In genomic region chr6:129621252-129621651, GRCh38 we compare ENCODE assay signal across 8 cellular contexts.
A peak's percentile ranks its signal among the peaks of the same experiment; 100 is the strongest.
DNase-seq lines count a peak whose midpoint lies in the region; ATAC-seq and TF ChIP-seq lines count a peak whose summit lies in the region.

No MANE protein-coding gene starts in this region.

- H3K4me3 ChIP-seq in GM12865 (ENCODE audit: low read depth, low read length) (no peak overlapping the region), astrocyte of the cerebellum (ENCODE audit: low read depth, low read length) (no peak overlapping the region), psoas muscle (no peak overlapping the region)

- H3K9me3 ChIP-seq in psoas muscle: no peaks in the 10 kb centered on the region

- H3K27me3 ChIP-seq in psoas muscle (ENCODE audit: insufficient read depth in 3 of 3, low read length in 2 of 3): no peaks in the 10 kb centered on the region

- H3K27ac ChIP-seq in psoas muscle: no peak overlapping the region

- H3K4me1 ChIP-seq in psoas muscle: peaks cover 5% of the 10 kb centered on the region

- peak; percentile 35 for TF ChIP-seq CTCF in GM12865 (IDR thresholded peaks at IDR 0.05; ENCODE audit: insufficient read depth, low read depth, low read length, missing control alignments)
- peak; percentile 20 for TF ChIP-seq CTCF in astrocyte of the cerebellum (IDR thresholded peaks at IDR 0.05; ENCODE audit: low read depth, low read length, missing control alignments)
- TF ChIP-seq CTCF in psoas muscle (IDR thresholded peaks at IDR 0.05): peak; percentile 69

- ATAC-seq in psoas muscle (peak; percentile 65 to 91 (median 75)), HG03439 (IDR thresholded peaks at IDR 0.05; ENCODE audit: unreplicated experiment) (no peak)

- 90 to 94% (median 92%) methylated on average over 4 of the region's 4 CpGs for WGBS in psoas muscle, 3 donors

- DNase-seq in GM12865 (ENCODE audit: low read depth) (peak; percentile 47), NCI-H69 (lab: John Stamatoyannopoulos, UW) (peak; percentile 19), astrocyte of the cerebellum (ENCODE audit: low read depth) (no peak), psoas muscle (peak in 1 of 2 donors; percentile 58), hippocampal formation (lab: John Stamatoyannopoulos, UW) (no peak), NCI-H2107 (lab: John Stamatoyannopoulos, UW) (no peak), NCI-H2029 (lab: John Stamatoyannopoulos, UW) (no peak)

- intact Hi-C loops in psoas muscle (cut with DNase I): loop anchor here (2.0 to 5.0 kb wide), 2 partner anchors 110 to 111 kb away; no protein-coding TSS in a partner anchor

- in situ Hi-C loops in astrocyte of the cerebellum (cut with HindIII; ENCODE audit: low sequenced_read_pairs): no loop called here

- peaks cover 0 to 4% of the 10 kb centered on the region in 2 donors for H3K36me3 ChIP-seq in psoas muscle (ENCODE audit: insufficient read depth in 1 of 2, low read depth in 1 of 2)

Comparison
In these comparisons a context has a peak if more than half of its experiments do, and no peak if none do; other contexts are left out.
1. DNase-seq: peak in GM12865 (single experiment) and NCI-H69 (single experiment); none in astrocyte of the cerebellum (single experiment), hippocampal formation (0 of 2), NCI-H2107 (single experiment) and NCI-H2029 (single experiment).
2. Peak in every context shown above with its lines, with median percentiles within 50 percentile points of each other: CTCF ChIP-seq.